24 cellular contexts compared by ENCODE assay signal in the genomic region with DNA sequence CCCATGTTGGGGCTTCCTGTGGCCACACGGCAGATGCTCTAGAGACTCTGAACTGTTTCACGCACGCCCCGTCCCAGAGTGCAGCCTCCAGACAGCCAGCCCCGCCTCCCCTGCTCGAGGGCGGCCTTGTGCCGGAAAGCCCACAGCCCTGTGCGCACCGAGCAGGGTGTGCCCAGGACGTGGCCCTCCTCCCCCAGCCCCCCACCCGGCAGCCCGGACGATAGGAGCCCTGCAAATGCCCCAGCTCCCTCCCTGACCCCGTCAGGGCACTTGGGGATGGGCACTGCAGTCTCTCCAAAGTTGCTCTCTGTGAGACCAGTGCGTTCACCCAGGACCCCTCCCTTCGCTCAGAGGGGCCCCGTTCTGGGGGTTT. TPM values are rescaled to one million over a fixed set of nuclear protein-coding genes. Genes with fewer than 3 reads are reported as not detected.
"Had no signal": no experiment of that assay in that cellular context is flagged by ENCODE, and none has a peak within 500 bp of the region (broad histone marks: within the 10 kb centered on the region; RNA-seq: fewer than 3 reads in every experiment).

No MANE protein-coding gene starts in this region.

- H3K4me1 ChIP-seq: left lung, pancreas, psoas muscle, right lobe of liver, suprapubic skin, tibial artery, upper lobe of right lung had no signal

- H3K36me3 ChIP-seq: left lung, pancreas, right lobe of liver, suprapubic skin, thoracic aorta, tibial artery, upper lobe of right lung had no signal

- H3K27ac ChIP-seq: left lung, pancreas, psoas muscle, right lobe of liver, suprapubic skin, thoracic aorta, tibial artery, upper lobe of right lung had no signal

- H3K27ac Mint-ChIP-seq: immature natural killer cell; naive thymus-derived CD4-positive, alpha-beta T cell; natural killer cell treated with Interleukin-12 subunit alpha and Interleukin-12 subunit beta and Interleukin-15 and Interleukin-18, amount 100 ng/mL, for 72 hours; stimulated activated effector memory CD8-positive, alpha-beta T cell treated with anti-CD3 and anti-CD28 coated beads, Interleukin-12 subunit alpha, Interleukin-12 subunit beta, amount 100 ng/mL, for 72 hours; stimulated activated naive CD8-positive, alpha-beta T cell treated with anti-CD3 and anti-CD28 coated beads, Interleukin-15, Interleukin-2, amounts not matched to agents 100 ng/mL and 50 ng/mL, for 24 hours had no signal

- ATAC-seq: left colon; left lung; mucosa of descending colon; naive thymus-derived CD4-positive, alpha-beta T cell; pancreas; psoas muscle; right lobe of liver; stimulated activated effector memory CD8-positive, alpha-beta T cell treated with anti-CD3 and anti-CD28 coated beads, Interleukin-12 subunit alpha, Interleukin-12 subunit beta, amount 100 ng/mL, for 72 hours; upper lobe of right lung had no signal

- H3K27me3 ChIP-seq: pancreas, right lobe of liver had no signal

- H3K4me2 ChIP-seq: smooth muscle cell had no signal

- H3K36me3 Mint-ChIP-seq: immature natural killer cell; naive thymus-derived CD4-positive, alpha-beta T cell; natural killer cell treated with Interleukin-12 subunit alpha and Interleukin-12 subunit beta and Interleukin-15 and Interleukin-18, amount 100 ng/mL, for 72 hours; stimulated activated effector memory CD8-positive, alpha-beta T cell treated with anti-CD3 and anti-CD28 coated beads, Interleukin-12 subunit alpha, Interleukin-12 subunit beta, amount 100 ng/mL, for 72 hours had no signal

- H3K9me3 ChIP-seq: left lung, mucosa of descending colon, pancreas, psoas muscle, right lobe of liver, suprapubic skin, thoracic aorta, tibial artery, upper lobe of right lung had no signal

- H3K4me1 Mint-ChIP-seq: immature natural killer cell; stimulated activated effector memory CD8-positive, alpha-beta T cell treated with anti-CD3 and anti-CD28 coated beads, Interleukin-12 subunit alpha, Interleukin-12 subunit beta, amount 100 ng/mL, for 72 hours had no signal

- H3K9me3 Mint-ChIP-seq: immature natural killer cell; natural killer cell treated with Interleukin-12 subunit alpha and Interleukin-12 subunit beta and Interleukin-15 and Interleukin-18, amount 100 ng/mL, for 72 hours; stimulated activated effector memory CD8-positive, alpha-beta T cell treated with anti-CD3 and anti-CD28 coated beads, Interleukin-12 subunit alpha, Interleukin-12 subunit beta, amount 100 ng/mL, for 72 hours; stimulated activated naive CD8-positive, alpha-beta T cell treated with anti-CD3 and anti-CD28 coated beads, Interleukin-15, Interleukin-2, amounts not matched to agents 100 ng/mL and 50 ng/mL, for 24 hours had no signal

- H3K4me3 ChIP-seq: left lung, lung, mucosa of descending colon, pancreas, psoas muscle, right lobe of liver, smooth muscle cell, suprapubic skin, thoracic aorta, tibial artery, upper lobe of right lung had no signal

- DNase-seq: hypothalamus; immature natural killer cell; left colon; midbrain; naive thymus-derived CD4-positive, alpha-beta T cell; nucleus accumbens; stimulated activated CD4-positive, alpha-beta T cell treated with anti-CD3 and anti-CD28 coated beads, Interleukin-2, amount 100 ng/mL, for 24 hours; stimulated activated CD4-positive, alpha-beta T cell treated with anti-CD3 and anti-CD28 coated beads, Interleukin-4, amount 100 ng/mL, for 24 hours; stimulated activated naive CD4-positive, alpha-beta T cell; tibial artery; trophoblast cell; upper lobe of right lung had no signal

- H3K4me3 Mint-ChIP-seq: immature natural killer cell; naive thymus-derived CD4-positive, alpha-beta T cell; natural killer cell treated with Interleukin-12 subunit alpha and Interleukin-12 subunit beta and Interleukin-15 and Interleukin-18, amount 100 ng/mL, for 72 hours; stimulated activated effector memory CD8-positive, alpha-beta T cell treated with anti-CD3 and anti-CD28 coated beads, Interleukin-12 subunit alpha, Interleukin-12 subunit beta, amount 100 ng/mL, for 72 hours; stimulated activated naive CD8-positive, alpha-beta T cell treated with anti-CD3 and anti-CD28 coated beads, Interleukin-15, Interleukin-2, amounts not matched to agents 100 ng/mL and 50 ng/mL, for 24 hours had no signal

RNA-seq across cellular contexts. Expression of gene ADRA2C, which starts 37.3 kb away (rescaled TPM):
- total RNA-seq: naive thymus-derived CD4-positive, alpha-beta T cell; natural killer cell treated with Interleukin-12 subunit alpha and Interleukin-12 subunit beta and Interleukin-15 and Interleukin-18, amount 100 ng/mL, for 72 hours had no signal
- polyA plus RNA-seq: immature natural killer cell; naive thymus-derived CD4-positive, alpha-beta T cell had no signal
